ENCODE assay signal across 18 cellular contexts in the genomic region with DNA sequence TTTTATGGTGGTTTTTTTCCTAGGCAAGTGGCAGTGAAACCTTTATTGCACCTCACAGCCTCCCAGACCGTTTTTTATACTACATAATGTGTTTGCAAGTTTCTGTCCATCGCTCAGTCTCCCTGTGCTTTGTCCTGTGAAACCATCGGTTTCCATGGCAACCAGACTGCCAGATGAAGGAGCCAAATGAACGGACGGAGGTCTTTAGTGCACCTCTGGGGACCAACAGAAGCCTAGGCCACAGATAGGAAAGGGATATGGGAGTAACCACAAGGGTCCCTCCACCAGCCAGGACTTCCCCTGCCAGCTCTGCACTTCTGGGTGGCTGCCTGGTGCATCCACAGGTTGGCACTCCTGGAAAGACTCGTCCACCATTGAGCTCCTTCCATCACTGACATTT.
DNase-seq lines count a peak whose midpoint lies in the region; ATAC-seq and TF ChIP-seq lines count a peak whose summit lies in the region.
"Had no signal": no experiment of that assay in that cellular context is flagged by ENCODE, and none has a peak within 500 bp of the region (broad histone marks: within the 10 kb centered on the region; RNA-seq: fewer than 3 reads in every experiment).

No MANE protein-coding gene starts in this region.

- DNase-seq in EH (ENCODE audit: low read depth) (peak; percentile 1), NCI-H2227 treated with DMSO at 0.1 percent for 48 hours (lab: John Stamatoyannopoulos, UW) (peak; percentile 73), coronary artery (ENCODE audit: low spot score) (peak; percentile 38), epidermal melanocyte (ENCODE audit: insufficient read length, low spot score) (no peak)
- DNase-seq in activated effector memory CD4-positive, alpha-beta T cell treated with Interleukin-2 at 50 U/mL for 16 hours: no peak
- DNase-seq: CD4-positive, alpha-beta T cell; DMS79 treated with DMSO at 0.1 percent for 48 hours; GF-D8; HFFc6; KBM-7; NCI-H1694; NCI-H2171; NCI-H510A had no signal

- H3K9me3 Mint-ChIP-seq in nephron: peaks cover 14% of the 10 kb centered on the region
- H3K9me3 Mint-ChIP-seq: HFFc6 had no signal

- H3K4me3 Mint-ChIP-seq in nephron: no peak overlapping the region
- H3K4me3 Mint-ChIP-seq: CD4-positive, alpha-beta T cell; HFFc6 had no signal

- H3K27ac ChIP-seq in coronary artery: no peak overlapping the region
- H3K27ac ChIP-seq: RWPE1, SJSA1 had no signal

- H3K27me3 Mint-ChIP-seq in nephron (ENCODE audit: low read depth): peaks cover 5% of the 10 kb centered on the region

- H3K4me1 Mint-ChIP-seq in nephron: peaks cover 45% of the 10 kb centered on the region

- H3K4me3 ChIP-seq in coronary artery: no peak overlapping the region
- H3K4me3 ChIP-seq: SJSA1 had no signal

- TF ChIP-seq CTCF in coronary artery (IDR thresholded peaks at IDR 0.05) (no peak), nephron (IDR thresholded peaks at IDR 0.05; ENCODE audit: unreplicated experiment in 3 of 3) (no peak)

- no peaks in the 10 kb centered on the region for H3K36me3 Mint-ChIP-seq in nephron (ENCODE audit: low read depth)

- ATAC-seq in GM19324 (IDR thresholded peaks at IDR 0.05; ENCODE audit: low FRiP score, unreplicated experiment) (no peak), HG02981 (IDR thresholded peaks at IDR 0.05; ENCODE audit: unreplicated experiment) (no peak)

- H3K27ac Mint-ChIP-seq in nephron: peak overlapping the region; percentile 8 to 94 (median 77)
- H3K27ac Mint-ChIP-seq: CD4-positive, alpha-beta T cell; HFFc6 had no signal

Comparison
In these comparisons a context has a peak if more than half of its experiments do, and no peak if none do; other contexts are left out.
1. DNase-seq: peak in EH (single experiment), NCI-H2227 treated with DMSO at 0.1 percent for 48 hours (single experiment) and coronary artery (single experiment); none in activated effector memory CD4-positive, alpha-beta T cell treated with Interleukin-2 at 50 U/mL for 16 hours (single experiment) and epidermal melanocyte (single experiment).